ENCODE assay signal across 14 cellular contexts in the genomic region with DNA sequence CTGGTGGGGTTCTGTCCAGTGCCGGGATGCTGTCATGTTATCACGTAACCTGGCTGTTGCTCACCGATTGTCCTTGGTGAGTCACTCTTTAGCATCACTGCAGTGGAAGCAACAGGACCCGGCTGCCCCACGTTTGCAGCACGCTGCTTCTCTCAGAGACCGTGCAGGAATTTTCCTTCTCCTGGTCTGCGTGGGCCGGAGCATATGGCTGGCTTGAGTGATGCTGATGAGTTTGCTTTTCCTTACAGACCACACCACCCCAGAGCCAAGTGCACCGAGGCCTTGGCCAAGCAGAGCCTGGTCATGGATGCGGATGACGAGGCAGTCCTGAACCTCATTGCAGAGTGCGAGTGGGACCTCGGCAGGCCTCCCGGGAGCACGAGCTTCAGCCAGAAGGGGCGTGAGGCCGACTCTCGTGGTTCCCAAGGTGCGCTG. TPM values are rescaled to one million over a fixed set of nuclear protein-coding genes. Genes with fewer than 3 reads are reported as not detected.
DNase-seq lines count a peak whose midpoint lies in the region; ATAC-seq and TF ChIP-seq lines count a peak whose summit lies in the region.
"Had no signal": no experiment of that assay in that cellular context is flagged by ENCODE, and none has a peak within 500 bp of the region (broad histone marks: within the 10 kb centered on the region; RNA-seq: fewer than 3 reads in every experiment).

No MANE protein-coding gene starts in this region.

- H3K4me1 ChIP-seq in testis, result no peaks in the 10 kb centered on the region
- H3K4me1 ChIP-seq: parathyroid adenoma had no signal

- no peak overlapping the region for H3K27ac ChIP-seq in testis
- H3K27ac ChIP-seq: parathyroid adenoma had no signal

- no peaks in the 10 kb centered on the region for H3K27me3 Mint-ChIP-seq in activated T-cell treated with anti-CD3 and anti-CD28 coated beads, Interleukin-2, amount 50 U/mL, for 24 hours
- H3K27me3 Mint-ChIP-seq in activated T-cell treated with anti-CD3 and anti-CD28 coated beads, Interleukin-2, amount 50 U/mL, for 4 hours (ENCODE audit: low read depth), result no peaks in the 10 kb centered on the region

- no peak for TF ChIP-seq CTCF in testis (IDR thresholded peaks at IDR 0.05)

- H3K9me3 Mint-ChIP-seq in activated T-cell treated with anti-CD3 and anti-CD28 coated beads, Interleukin-2, amount 50 U/mL, for 24 hours, result no peaks in the 10 kb centered on the region
- no peaks in the 10 kb centered on the region for H3K9me3 Mint-ChIP-seq in activated T-cell treated with anti-CD3 and anti-CD28 coated beads, Interleukin-2, amount 50 U/mL, for 4 hours

- H3K4me3 ChIP-seq in testis, result no peak overlapping the region

- H3K36me3 ChIP-seq in testis (ENCODE audit: low read depth, missing control alignments), result no peaks in the 10 kb centered on the region

- no peaks in the 10 kb centered on the region for H3K9me3 ChIP-seq in testis

- intact Hi-C loops in testis (cut with DNase I; ENCODE audit: low total_unique reads), result no loop called here

- no peaks in the 10 kb centered on the region for H3K27me3 ChIP-seq in testis

- 73 to 85% methylated on average over 2 to 20 of the region's 20 CpGs for WGBS in testis, 2 donors

- H3K27ac Mint-ChIP-seq in activated T-cell treated with anti-CD3 and anti-CD28 coated beads, Interleukin-2, amount 50 U/mL, for 24 hours, result no peak overlapping the region

- H3K36me3 Mint-ChIP-seq in activated T-cell treated with anti-CD3 and anti-CD28 coated beads, Interleukin-2, amount 50 U/mL, for 24 hours (ENCODE audit: low read depth), result peaks cover 56% of the 10 kb centered on the region
- peaks cover 35% of the 10 kb centered on the region for H3K36me3 Mint-ChIP-seq in activated T-cell treated with anti-CD3 and anti-CD28 coated beads, Interleukin-2, amount 50 U/mL, for 4 hours (ENCODE audit: insufficient read depth)

- peak; percentile 19 for DNase-seq in activated T-cell treated with anti-CD3 and anti-CD28 coated beads, Interleukin-2, amount 50 U/mL, for 24 hours
- DNase-seq in activated T-cell treated with anti-CD3 and anti-CD28 coated beads, Interleukin-2, amount 50 U/mL, for 4 hours, result no peak
- DNase-seq in amniotic epithelial cell (ENCODE audit: low read depth), result peak; percentile 78
- peak; percentile 68 for DNase-seq in iris pigment epithelial cell (ENCODE audit: low read depth)
- peak; percentile 12 for DNase-seq in testis
- DNase-seq in GF-D8 (lab: John Stamatoyannopoulos, UW), result no peak
- DNase-seq: activated CD8-positive, alpha-beta memory T cell treated with anti-CD3 and anti-CD28 coated beads, Interleukin-2, amount 50 U/mL, for 4 hours; cortex of kidney; mesenchymal stem cell; NCI-H1105; NCI-H345 had no signal

- no peak for ATAC-seq in activated T-cell treated with anti-CD3 and anti-CD28 coated beads, Interleukin-2, amount 50 U/mL, for 4 hours
- ATAC-seq in HG02798 (IDR thresholded peaks at IDR 0.05; ENCODE audit: poor library complexity, unreplicated experiment) (no peak), HG03521 (IDR thresholded peaks at IDR 0.05; ENCODE audit: unreplicated experiment) (no peak)

- H3K4me3 Mint-ChIP-seq in activated T-cell treated with anti-CD3 and anti-CD28 coated beads, Interleukin-2, amount 50 U/mL, for 24 hours, result no peak overlapping the region
- H3K4me3 Mint-ChIP-seq in activated T-cell treated with anti-CD3 and anti-CD28 coated beads, Interleukin-2, amount 50 U/mL, for 4 hours, result no peak overlapping the region

- no peaks in the 10 kb centered on the region for H3K4me1 Mint-ChIP-seq in activated T-cell treated with anti-CD3 and anti-CD28 coated beads, Interleukin-2, amount 50 U/mL, for 24 hours (ENCODE audit: low read depth)
- no peaks in the 10 kb centered on the region for H3K4me1 Mint-ChIP-seq in activated T-cell treated with anti-CD3 and anti-CD28 coated beads, Interleukin-2, amount 50 U/mL, for 4 hours (ENCODE audit: low read depth)

- TF ChIP-seq POLR2A in testis (IDR thresholded peaks at IDR 0.05), result no peak

RNA-seq across cellular contexts. Expression of a gene that starts 21.4 kb away (rescaled TPM):
- 10 to 100 TPM; 19.7 to 20.4 (median 19.9) TPM for total RNA-seq in activated T-cell treated with anti-CD3 and anti-CD28 coated beads, Interleukin-2, amount 50 U/mL, for 4 hours
- 10 to 100 TPM; 19.8 to 31.2 TPM for total RNA-seq in testis
- 18.5 TPM for polyA plus RNA-seq in testis (ENCODE audit: insufficient read depth, low read depth, low replicate concordance)

RNA-seq across cellular contexts. Expression of a gene that starts 59.6 kb away (rescaled TPM):
- under 1 TPM; 0.08 to 0.19 (median 0.08) TPM for total RNA-seq in activated T-cell treated with anti-CD3 and anti-CD28 coated beads, Interleukin-2, amount 50 U/mL, for 4 hours
- 1 to 10 TPM; 2.9 to 5.7 TPM for total RNA-seq in testis
- polyA plus RNA-seq in testis (ENCODE audit: insufficient read depth, low read depth, low replicate concordance), result 3.8 TPM

Comparison
In these comparisons a context has a peak if more than half of its experiments do, and no peak if none do; other contexts are left out.
1. DNase-seq: peak in activated T-cell treated with anti-CD3 and anti-CD28 coated beads, Interleukin-2, amount 50 U/mL, for 24 hours (single experiment), amniotic epithelial cell (single experiment), iris pigment epithelial cell (single experiment) and testis (single experiment); none in activated T-cell treated with anti-CD3 and anti-CD28 coated beads, Interleukin-2, amount 50 U/mL, for 4 hours (single experiment) and GF-D8 (single experiment).